In genomic region chr2:121649652-121650553, GRCh38 we compare ENCODE assay signal across 8 cellular contexts. TPM values are rescaled to one million over a fixed set of nuclear protein-coding genes. Genes with fewer than 3 reads are reported as not detected.
DNase-seq lines count a peak whose midpoint lies in the region; ATAC-seq and TF ChIP-seq lines count a peak whose summit lies in the region.

No MANE protein-coding gene starts in this region.

- peak overlapping the region; percentile 91 for H3K4me3 Mint-ChIP-seq in activated T-cell treated with anti-CD3 and anti-CD28 coated beads, Interleukin-2, amount 50 U/mL, for 24 hours

- H3K27me3 Mint-ChIP-seq in activated T-cell treated with anti-CD3 and anti-CD28 coated beads, Interleukin-2, amount 50 U/mL, for 24 hours, result no peaks in the 10 kb centered on the region

- H3K9me3 ChIP-seq in PC-3 (ENCODE audit: low read length), result no peaks in the 10 kb centered on the region
- H3K9me3 ChIP-seq in esophagus muscularis mucosa, result no peaks in the 10 kb centered on the region
- no peaks in the 10 kb centered on the region for H3K9me3 ChIP-seq in muscle layer of duodenum (ENCODE audit: control insufficient read depth in 1 of 2, low read length in 2 of 2)

- TF ChIP-seq EP300 in esophagus muscularis mucosa (IDR thresholded peaks at IDR 0.05), result peak; percentile 10

- H3K27me3 ChIP-seq in PC-3 (ENCODE audit: low read length) (no peaks in the 10 kb centered on the region), esophagus muscularis mucosa (no peaks in the 10 kb centered on the region), muscle layer of duodenum (ENCODE audit: low read depth, low read length) (no peaks in the 10 kb centered on the region)

- no peaks in the 10 kb centered on the region for H3F3A ChIP-seq in PC-3 (ENCODE audit: low read length, unreplicated experiment)

- H2AFZ ChIP-seq in PC-3 (ENCODE audit: low read length), result peak overlapping the region; percentile 95

- peaks cover 70% of the 10 kb centered on the region for H3K79me2 ChIP-seq in PC-3 (ENCODE audit: low read length)

- POLR2A ChIA-PET in PC-3 (lab: Charles Lee; ENCODE audit: unreplicated experiment), result interaction anchor here (0.6 to 1.2 kb wide), 4 partner anchors 8 to 118 kb away, joined by 3 to 6 read pairs (median 4); no protein-coding TSS in a partner anchor

- TSS peak; percentile 74 for BruUV-seq in PC-3 (replicated peaks; lab: Mats Ljungman, UMichigan)

- TF ChIP-seq POLR2A in esophagus muscularis mucosa (IDR thresholded peaks at IDR 0.05; ENCODE audit: low read depth), result no peak

- H3K4me1 Mint-ChIP-seq in activated T-cell treated with anti-CD3 and anti-CD28 coated beads, Interleukin-2, amount 50 U/mL, for 24 hours (ENCODE audit: low read depth), result peaks cover 64% of the 10 kb centered on the region

- H3K9me2 ChIP-seq in PC-3 (replicated peaks; ENCODE audit: low read length), result no peaks in the 10 kb centered on the region

- TF ChIP-seq CTCF in PC-3 (conservative IDR thresholded peaks at IDR 0.05; ENCODE audit: low read depth, low read length), result no peak
- peak in 1 of 3 experiments; percentile 1 for TF ChIP-seq CTCF in esophagus muscularis mucosa (IDR thresholded peaks at IDR 0.05)

- peak overlapping the region; percentile 92 for H3K9ac ChIP-seq in PC-3 (ENCODE audit: low read length)

- DNase-seq in DMS153 (lab: John Stamatoyannopoulos, UW), result peak; percentile 80
- DNase-seq in Jurkat, Clone E6-1 (ENCODE audit: low read depth, low spot score), result peak; percentile 97
- DNase-seq in PC-3, result peak; percentile 84
- peak; percentile 86 for DNase-seq in activated T-cell treated with anti-CD3 and anti-CD28 coated beads, Interleukin-2, amount 50 U/mL, for 24 hours
- peak; percentile 96 for DNase-seq in esophagus muscularis mucosa (ENCODE audit: extremely low spot score)
- peak; percentile 64 for DNase-seq in stimulated activated CD8-positive, alpha-beta memory T cell treated with anti-CD3 and anti-CD28 coated beads, Interleukin-7, amount 100 ng/mL, for 24 hours (ENCODE audit: low read depth)

- H4K20me1 ChIP-seq in PC-3 (ENCODE audit: low read length), result no peaks in the 10 kb centered on the region

- peak; percentile 43 for ATAC-seq in GM21619 (IDR thresholded peaks at IDR 0.05; ENCODE audit: unreplicated experiment)
- ATAC-seq in PC-3, result peak; percentile 39

- peaks cover 56% of the 10 kb centered on the region for H3K36me3 Mint-ChIP-seq in activated T-cell treated with anti-CD3 and anti-CD28 coated beads, Interleukin-2, amount 50 U/mL, for 24 hours (ENCODE audit: low read depth)

- H3K4me2 ChIP-seq in PC-3 (ENCODE audit: low read length), result peak overlapping the region; percentile 92

- under 1% methylated on average over 46 of the region's 51 CpGs for WGBS in esophagus muscularis mucosa

- peak overlapping the region; percentile 78 for H3K4me3 ChIP-seq in Jurkat, Clone E6-1 (ENCODE audit: low read length)
- peak overlapping the region; percentile 87 for H3K4me3 ChIP-seq in PC-3 (ENCODE audit: low read length)
- H3K4me3 ChIP-seq in esophagus muscularis mucosa, result peak overlapping the region; percentile 75 to 94 (median 83)
- peak overlapping the region; percentile 94 to 100 for H3K4me3 ChIP-seq in muscle layer of duodenum (ENCODE audit: low read depth in 1 of 2, low read length in 2 of 2)

- H3K4me1 ChIP-seq in PC-3 (ENCODE audit: insufficient read depth, low read length) (peaks cover 21% of the 10 kb centered on the region), esophagus muscularis mucosa (peaks cover 43 to 62% (median 54%) of the 10 kb centered on the region in 4 donors), muscle layer of duodenum (ENCODE audit: control insufficient read depth in 1 of 2, insufficient read depth in 2 of 2, low read length in 2 of 2) (peaks cover 0 to 37% of the 10 kb centered on the region in 2 donors)

- H3K9me3 Mint-ChIP-seq in activated T-cell treated with anti-CD3 and anti-CD28 coated beads, Interleukin-2, amount 50 U/mL, for 24 hours, result no peaks in the 10 kb centered on the region

- CTCF ChIA-PET in PC-3 (lab: Charles Lee), result interaction anchor here (1.0 to 1.3 kb wide), 2 partner anchors 54 to 118 kb away, joined by 6 to 7 read pairs; no protein-coding TSS in a partner anchor

- peak overlapping the region; percentile 100 for H3K27ac Mint-ChIP-seq in activated T-cell treated with anti-CD3 and anti-CD28 coated beads, Interleukin-2, amount 50 U/mL, for 24 hours

- H3K27ac ChIP-seq in PC-3 (ENCODE audit: low read length), result peak overlapping the region; percentile 85
- H3K27ac ChIP-seq in esophagus muscularis mucosa (replicated peaks in 1 of 4), result peak overlapping the region; percentile 88 to 97 (median 95)
- H3K27ac ChIP-seq in muscle layer of duodenum (ENCODE audit: low read length), result peak overlapping the region; percentile 100

- intact Hi-C loops in PC-3 (cut with micrococcal nuclease), result loop anchor here (1.0 to 5.0 kb wide), 3 partner anchors 16 to 119 kb away; no protein-coding TSS in a partner anchor
- intact Hi-C loops in esophagus muscularis mucosa (cut with DNase I), result loop anchor here (2.0 to 5.0 kb wide), 3 partner anchors 53 to 117 kb away; no protein-coding TSS in a partner anchor

- H3K36me3 ChIP-seq in PC-3 (ENCODE audit: low read depth, low read length) (no peaks in the 10 kb centered on the region), esophagus muscularis mucosa (peaks cover 0 to 4% (median 0%) of the 10 kb centered on the region in 4 donors), muscle layer of duodenum (ENCODE audit: control insufficient read depth in 1 of 2, insufficient read depth in 2 of 2, low read length in 2 of 2) (peaks cover 0 to 13% of the 10 kb centered on the region in 2 donors)

RNA-seq across cellular contexts. Expression of gene CLASP1, which starts 0.6 kb away (rescaled TPM):
- polyA plus RNA-seq in Jurkat, Clone E6-1 (2012; ENCODE audit: insufficient read depth, insufficient read length), result 18.1 TPM
- total RNA-seq in PC-3 (2014; rRNA removed) (24.3 and 27.0 TPM in 2 replicates), esophagus muscularis mucosa (10 to 100 TPM; 62.6 to 78.6 (median 70.5) TPM)

Comparison
In these comparisons a context has a peak if more than half of its experiments do, and no peak if none do; other contexts are left out.
1. Peak in every context shown above with its lines: DNase-seq, ATAC-seq, H3K4me3 ChIP-seq and H3K27ac ChIP-seq.